Comparison of ENCODE assay signal across 2 cellular contexts in genomic region chr1:213986020-213986924, GRCh38.
A peak's percentile ranks its signal among the peaks of the same experiment; 100 is the strongest.
TF ChIP-seq lines count a peak whose summit lies in the region.

No MANE protein-coding gene starts in this region.

TF ChIP-seq in WTC11, 78 proteins besides CTCF, POLR2A, EP300 and RAD21 (continued from another document):
- TF ChIP-seq ATF2 (CRISPR knock-in tag; IDR thresholded peaks at IDR 0.05; ENCODE audit: borderline replicate concordance, low read depth) (no peak), ATF6 (CRISPR knock-in tag; IDR thresholded peaks at IDR 0.05) (no peak), CDX4 (CRISPR knock-in tag; IDR thresholded peaks at IDR 0.05; ENCODE audit: borderline replicate concordance) (no peak), E2F4 (CRISPR knock-in tag; IDR thresholded peaks at IDR 0.05; ENCODE audit: borderline replicate concordance, low read depth) (no peak), ERG (CRISPR knock-in tag; IDR thresholded peaks at IDR 0.05) (no peak), SMAD3 (CRISPR knock-in tag; IDR thresholded peaks at IDR 0.05; ENCODE audit: borderline replicate concordance) (no peak), ZNF423 (CRISPR knock-in tag; IDR thresholded peaks at IDR 0.05) (no peak), ZMAT4 (CRISPR knock-in tag; IDR thresholded peaks at IDR 0.05) (no peak), E2F5 (CRISPR knock-in tag; IDR thresholded peaks at IDR 0.05) (no peak), ZNF263 (CRISPR knock-in tag; IDR thresholded peaks at IDR 0.05; ENCODE audit: low read depth) (no peak), ZNF219 (CRISPR knock-in tag; IDR thresholded peaks at IDR 0.05; ENCODE audit: borderline replicate concordance) (no peak), CREB1 (CRISPR knock-in tag; IDR thresholded peaks at IDR 0.05) (no peak), TP53 (CRISPR knock-in tag; IDR thresholded peaks at IDR 0.05) (no peak), ESRRA (CRISPR knock-in tag; IDR thresholded peaks at IDR 0.05; ENCODE audit: borderline replicate concordance) (no peak), JAZF1 (CRISPR knock-in tag; IDR thresholded peaks at IDR 0.05) (no peak), MXD4 (CRISPR knock-in tag; IDR thresholded peaks at IDR 0.05; ENCODE audit: borderline replicate concordance) (no peak), PREB (CRISPR knock-in tag; IDR thresholded peaks at IDR 0.05; ENCODE audit: borderline replicate concordance) (no peak), CREM (CRISPR knock-in tag; IDR thresholded peaks at IDR 0.05) (no peak)

TF ChIP-seq in liver, 16 proteins besides CTCF, POLR2A, EP300 and RAD21 (continued from another document):
- TF ChIP-seq GABPA (IDR thresholded peaks at IDR 0.05 in 1 of 2, conservative IDR thresholded peaks at IDR 0.05 in 1 of 2) (no peak), EGR1 (IDR thresholded peaks at IDR 0.05; ENCODE audit: low read depth in 2 of 2) (peak; percentile 12), HNF4G (IDR thresholded peaks at IDR 0.05) (no peak)
TF ChIP-seq in liver: peak in this region for 4.
